In the genomic region with DNA sequence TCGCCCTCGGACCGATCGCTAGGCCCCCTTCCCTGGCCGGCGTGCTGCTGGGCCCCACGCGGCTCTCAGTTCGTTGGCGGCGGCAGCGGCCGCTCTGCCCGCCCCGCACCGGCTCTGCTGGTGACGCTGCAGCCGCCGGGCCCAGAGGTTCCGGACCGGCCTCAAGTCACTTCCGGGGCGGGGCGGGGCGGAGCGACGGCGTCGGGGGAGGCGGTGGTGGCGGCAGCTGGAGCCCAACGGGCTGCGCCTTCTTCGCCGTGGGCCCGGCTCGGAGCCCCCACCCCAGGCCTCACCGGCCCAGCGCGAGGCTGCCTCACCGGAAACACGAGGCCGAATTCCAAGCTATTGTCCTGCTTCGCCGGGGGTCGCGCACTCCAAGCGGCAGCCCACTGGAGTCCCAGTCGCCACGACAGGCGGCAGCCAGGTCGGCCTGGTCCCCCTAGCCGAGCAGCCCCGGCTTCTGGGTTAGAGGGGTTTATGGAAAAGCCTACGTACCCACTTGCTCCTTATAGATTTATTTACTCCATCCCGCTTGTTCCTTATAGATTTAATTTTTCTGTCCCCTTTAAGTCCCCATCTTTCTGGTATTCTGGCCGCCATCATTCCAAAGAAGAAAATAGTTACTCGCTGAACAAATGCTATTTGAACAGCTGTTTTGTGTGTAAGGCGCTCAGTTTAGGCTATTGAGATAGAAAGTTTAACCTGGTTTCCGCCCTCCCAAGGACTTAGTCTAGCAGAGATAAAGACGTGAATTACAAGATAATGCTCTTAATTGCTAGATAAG, we compare ENCODE assay signal across 1 cellular context.
A peak's percentile ranks its signal among the peaks of the same experiment; 100 is the strongest.
TF ChIP-seq lines count a peak whose summit lies in the region.

A gene with protein sequence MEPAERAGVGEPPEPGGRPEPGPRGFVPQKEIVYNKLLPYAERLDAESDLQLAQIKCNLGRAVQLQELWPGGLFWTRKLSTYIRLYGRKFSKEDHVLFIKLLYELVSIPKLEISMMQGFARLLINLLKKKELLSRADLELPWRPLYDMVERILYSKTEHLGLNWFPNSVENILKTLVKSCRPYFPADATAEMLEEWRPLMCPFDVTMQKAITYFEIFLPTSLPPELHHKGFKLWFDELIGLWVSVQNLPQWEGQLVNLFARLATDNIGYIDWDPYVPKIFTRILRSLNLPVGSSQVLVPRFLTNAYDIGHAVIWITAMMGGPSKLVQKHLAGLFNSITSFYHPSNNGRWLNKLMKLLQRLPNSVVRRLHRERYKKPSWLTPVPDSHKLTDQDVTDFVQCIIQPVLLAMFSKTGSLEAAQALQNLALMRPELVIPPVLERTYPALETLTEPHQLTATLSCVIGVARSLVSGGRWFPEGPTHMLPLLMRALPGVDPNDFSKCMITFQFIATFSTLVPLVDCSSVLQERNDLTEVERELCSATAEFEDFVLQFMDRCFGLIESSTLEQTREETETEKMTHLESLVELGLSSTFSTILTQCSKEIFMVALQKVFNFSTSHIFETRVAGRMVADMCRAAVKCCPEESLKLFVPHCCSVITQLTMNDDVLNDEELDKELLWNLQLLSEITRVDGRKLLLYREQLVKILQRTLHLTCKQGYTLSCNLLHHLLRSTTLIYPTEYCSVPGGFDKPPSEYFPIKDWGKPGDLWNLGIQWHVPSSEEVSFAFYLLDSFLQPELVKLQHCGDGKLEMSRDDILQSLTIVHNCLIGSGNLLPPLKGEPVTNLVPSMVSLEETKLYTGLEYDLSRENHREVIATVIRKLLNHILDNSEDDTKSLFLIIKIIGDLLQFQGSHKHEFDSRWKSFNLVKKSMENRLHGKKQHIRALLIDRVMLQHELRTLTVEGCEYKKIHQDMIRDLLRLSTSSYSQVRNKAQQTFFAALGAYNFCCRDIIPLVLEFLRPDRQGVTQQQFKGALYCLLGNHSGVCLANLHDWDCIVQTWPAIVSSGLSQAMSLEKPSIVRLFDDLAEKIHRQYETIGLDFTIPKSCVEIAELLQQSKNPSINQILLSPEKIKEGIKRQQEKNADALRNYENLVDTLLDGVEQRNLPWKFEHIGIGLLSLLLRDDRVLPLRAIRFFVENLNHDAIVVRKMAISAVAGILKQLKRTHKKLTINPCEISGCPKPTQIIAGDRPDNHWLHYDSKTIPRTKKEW (N-terminal part only) (minus strand): TSS at position 96 of the 784 bp plus-strand sequence. CDS start 209 bp downstream, outside the sequence.

TF ChIP-seq in GM23338, 12 proteins besides CTCF, POLR2A, EP300 and RAD21:
- TF ChIP-seq POLR2AphosphoS5 (IDR thresholded peaks at IDR 0.05; ENCODE audit: low read depth) (peak; percentile 92), CREB1 (CRISPR knock-in tag; IDR thresholded peaks at IDR 0.05; ENCODE audit: low read depth) (peak; percentile 86), NANOG (IDR thresholded peaks at IDR 0.05; ENCODE audit: borderline replicate concordance) (no peak; the same call in 1 of the 2 replicates), EZH2phosphoT487 (IDR thresholded peaks at IDR 0.05; ENCODE audit: unreplicated experiment) (no peak)
- TF ChIP-seq, protein P1, sequence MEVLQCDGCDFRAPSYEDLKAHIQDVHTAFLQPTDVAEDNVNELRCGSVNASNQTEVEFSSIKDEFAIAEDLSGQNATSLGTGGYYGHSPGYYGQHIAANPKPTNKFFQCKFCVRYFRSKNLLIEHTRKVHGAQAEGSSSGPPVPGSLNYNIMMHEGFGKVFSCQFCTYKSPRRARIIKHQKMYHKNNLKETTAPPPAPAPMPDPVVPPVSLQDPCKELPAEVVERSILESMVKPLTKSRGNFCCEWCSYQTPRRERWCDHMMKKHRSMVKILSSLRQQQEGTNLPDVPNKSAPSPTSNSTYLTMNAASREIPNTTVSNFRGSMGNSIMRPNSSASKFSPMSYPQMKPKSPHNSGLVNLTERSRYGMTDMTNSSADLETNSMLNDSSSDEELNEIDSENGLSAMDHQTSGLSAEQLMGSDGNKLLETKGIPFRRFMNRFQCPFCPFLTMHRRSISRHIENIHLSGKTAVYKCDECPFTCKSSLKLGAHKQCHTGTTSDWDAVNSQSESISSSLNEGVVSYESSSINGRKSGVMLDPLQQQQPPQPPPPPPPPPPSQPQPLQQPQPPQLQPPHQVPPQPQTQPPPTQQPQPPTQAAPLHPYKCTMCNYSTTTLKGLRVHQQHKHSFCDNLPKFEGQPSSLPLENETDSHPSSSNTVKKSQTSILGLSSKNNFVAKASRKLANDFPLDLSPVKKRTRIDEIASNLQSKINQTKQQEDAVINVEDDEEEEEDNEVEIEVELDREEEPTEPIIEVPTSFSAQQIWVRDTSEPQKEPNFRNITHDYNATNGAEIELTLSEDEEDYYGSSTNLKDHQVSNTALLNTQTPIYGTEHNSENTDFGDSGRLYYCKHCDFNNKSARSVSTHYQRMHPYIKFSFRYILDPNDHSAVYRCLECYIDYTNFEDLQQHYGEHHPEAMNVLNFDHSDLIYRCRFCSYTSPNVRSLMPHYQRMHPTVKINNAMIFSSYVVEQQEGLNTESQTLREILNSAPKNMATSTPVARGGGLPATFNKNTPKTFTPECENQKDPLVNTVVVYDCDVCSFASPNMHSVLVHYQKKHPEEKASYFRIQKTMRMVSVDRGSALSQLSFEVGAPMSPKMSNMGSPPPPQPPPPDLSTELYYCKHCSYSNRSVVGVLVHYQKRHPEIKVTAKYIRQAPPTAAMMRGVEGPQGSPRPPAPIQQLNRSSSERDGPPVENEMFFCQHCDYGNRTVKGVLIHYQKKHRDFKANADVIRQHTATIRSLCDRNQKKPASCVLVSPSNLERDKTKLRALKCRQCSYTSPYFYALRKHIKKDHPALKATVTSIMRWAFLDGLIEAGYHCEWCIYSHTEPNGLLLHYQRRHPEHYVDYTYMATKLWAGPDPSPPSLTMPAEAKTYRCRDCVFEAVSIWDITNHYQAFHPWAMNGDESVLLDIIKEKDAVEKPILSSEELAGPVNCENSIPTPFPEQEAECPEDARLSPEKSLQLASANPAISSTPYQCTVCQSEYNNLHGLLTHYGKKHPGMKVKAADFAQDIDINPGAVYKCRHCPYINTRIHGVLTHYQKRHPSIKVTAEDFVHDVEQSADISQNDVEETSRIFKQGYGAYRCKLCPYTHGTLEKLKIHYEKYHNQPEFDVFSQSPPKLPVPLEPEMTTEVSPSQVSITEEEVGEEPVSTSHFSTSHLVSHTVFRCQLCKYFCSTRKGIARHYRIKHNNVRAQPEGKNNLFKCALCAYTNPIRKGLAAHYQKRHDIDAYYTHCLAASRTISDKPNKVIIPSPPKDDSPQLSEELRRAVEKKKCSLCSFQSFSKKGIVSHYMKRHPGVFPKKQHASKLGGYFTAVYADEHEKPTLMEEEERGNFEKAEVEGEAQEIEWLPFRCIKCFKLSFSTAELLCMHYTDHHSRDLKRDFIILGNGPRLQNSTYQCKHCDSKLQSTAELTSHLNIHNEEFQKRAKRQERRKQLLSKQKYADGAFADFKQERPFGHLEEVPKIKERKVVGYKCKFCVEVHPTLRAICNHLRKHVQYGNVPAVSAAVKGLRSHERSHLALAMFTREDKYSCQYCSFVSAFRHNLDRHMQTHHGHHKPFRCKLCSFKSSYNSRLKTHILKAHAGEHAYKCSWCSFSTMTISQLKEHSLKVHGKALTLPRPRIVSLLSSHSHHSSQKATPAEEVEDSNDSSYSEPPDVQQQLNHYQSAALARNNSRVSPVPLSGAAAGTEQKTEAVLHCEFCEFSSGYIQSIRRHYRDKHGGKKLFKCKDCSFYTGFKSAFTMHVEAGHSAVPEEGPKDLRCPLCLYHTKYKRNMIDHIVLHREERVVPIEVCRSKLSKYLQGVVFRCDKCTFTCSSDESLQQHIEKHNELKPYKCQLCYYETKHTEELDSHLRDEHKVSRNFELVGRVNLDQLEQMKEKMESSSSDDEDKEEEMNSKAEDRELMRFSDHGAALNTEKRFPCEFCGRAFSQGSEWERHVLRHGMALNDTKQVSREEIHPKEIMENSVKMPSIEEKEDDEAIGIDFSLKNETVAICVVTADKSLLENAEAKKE (CRISPR knock-in tag; IDR thresholded peaks at IDR 0.05): no peak
